In the genomic region with DNA sequence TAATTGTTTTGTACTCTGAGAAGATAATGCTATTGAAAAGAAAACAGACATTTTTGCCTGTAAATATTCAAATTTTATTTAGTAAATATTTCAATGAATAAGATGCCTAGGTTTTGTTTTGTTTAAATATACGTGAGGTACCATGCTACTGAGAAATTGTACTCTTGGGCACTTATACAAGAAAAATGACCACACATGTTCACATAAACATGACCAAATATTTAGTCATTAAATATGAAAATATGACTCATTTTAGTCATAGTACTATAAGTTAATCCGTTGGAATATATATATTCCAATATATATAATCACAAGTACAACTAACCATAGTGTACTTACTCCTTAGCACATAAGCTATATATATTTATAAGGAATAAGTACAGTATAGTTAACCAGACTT, we compare ENCODE assay signal across 7 cellular contexts. TPM values are rescaled to one million over a fixed set of nuclear protein-coding genes. Genes with fewer than 3 reads are reported as not detected.
"Had no signal": no experiment of that assay in that cellular context is flagged by ENCODE, and none has a peak within 500 bp of the region (broad histone marks: within the 10 kb centered on the region; RNA-seq: fewer than 3 reads in every experiment).

No MANE protein-coding gene starts in this region.

- DNase-seq: IMR-90, KBM-7 had no signal

- H3K27ac ChIP-seq: HL-60 had no signal

- H3K27me3 Mint-ChIP-seq: IgD-negative memory B cell had no signal

- H3K4me3 ChIP-seq: K562 had no signal

- H3K4me3 Mint-ChIP-seq: IgD-negative memory B cell had no signal

- ATAC-seq: HepG2, K562 had no signal

- H3K9me3 Mint-ChIP-seq: IgD-negative memory B cell had no signal

- H3K27ac Mint-ChIP-seq: IgD-negative memory B cell had no signal

RNA-seq across cellular contexts. Expression of gene ZNF804A, which starts 56.7 kb away (rescaled TPM):
- total RNA-seq: HT-29 had no signal
